In genomic region chr12:50086148-50086547, GRCh38 we compare ENCODE assay signal across 8 cellular contexts. TPM values are rescaled to one million over a fixed set of nuclear protein-coding genes. Genes with fewer than 3 reads are reported as not detected.
A peak's percentile ranks its signal among the peaks of the same experiment; 100 is the strongest.
DNase-seq lines count a peak whose midpoint lies in the region; ATAC-seq and TF ChIP-seq lines count a peak whose summit lies in the region.

No MANE protein-coding gene starts in this region.

- peak overlapping the region; percentile 97 for H3K4me3 Mint-ChIP-seq in activated CD4-positive, alpha-beta T cell treated with anti-CD3 and anti-CD28 coated beads, Interleukin-2, amount 10 ng/mL, durations not matched to agents 7 days and 5 days
- peak overlapping the region; percentile 95 for H3K4me3 Mint-ChIP-seq in activated naive CD8-positive, alpha-beta T cell treated with anti-CD3 and anti-CD28 coated beads, Interleukin-2, amount 10 ng/mL, durations not matched to agents 7 days and 5 days

- peak overlapping the region; percentile 91 for H3K27ac Mint-ChIP-seq in activated CD4-positive, alpha-beta T cell treated with anti-CD3 and anti-CD28 coated beads, Interleukin-2, amount 10 ng/mL, durations not matched to agents 7 days and 5 days
- peak overlapping the region; percentile 90 for H3K27ac Mint-ChIP-seq in activated naive CD8-positive, alpha-beta T cell treated with anti-CD3 and anti-CD28 coated beads, Interleukin-2, amount 10 ng/mL, durations not matched to agents 7 days and 5 days

- WGBS in thymus = 94% methylated on average over 5 of the region's 5 CpGs

- no peak for ATAC-seq in activated naive CD8-positive, alpha-beta T cell treated with anti-CD3 and anti-CD28 coated beads, Interleukin-2, amount 10 ng/mL, durations not matched to agents 7 days and 5 days (ENCODE audit: low read depth)
- no peak for ATAC-seq in HG03175 (IDR thresholded peaks at IDR 0.05; ENCODE audit: unreplicated experiment)

- CTCF ChIA-PET in activated CD4-positive, alpha-beta T cell treated with anti-CD3 and anti-CD28 coated beads, Interleukin-2, amount 10 ng/mL, durations not matched to agents 7 days and 5 days (lab: Charles Lee) = interaction anchor here (0.7 to 6.0 kb wide), 4 partner anchors 11 to 47 kb away, joined by 3 to 68 read pairs (median 8); partner anchors contain the start of gene COX14

- POLR2A ChIA-PET in activated CD4-positive, alpha-beta T cell treated with anti-CD3 and anti-CD28 coated beads, Interleukin-2, amount 10 ng/mL, durations not matched to agents 7 days and 5 days (lab: Charles Lee) = no interaction called here
- POLR2A ChIA-PET in activated naive CD8-positive, alpha-beta T cell treated with anti-CD3 and anti-CD28 coated beads, Interleukin-2, amount 10 ng/mL, durations not matched to agents 7 days and 5 days (lab: Charles Lee) = interaction anchor here (0.9 to 2.2 kb wide), 4 partner anchors 22 to 81 kb away, joined by 3 to 18 read pairs (median 4); partner anchors contain the start of genes CERS5, COX14 and RACGAP1

- peaks cover 8% of the 10 kb centered on the region for H3K4me1 ChIP-seq in thymus (ENCODE audit: control insufficient read depth, insufficient read depth, low read length)

- no peak for TF ChIP-seq CTCF in kidney epithelial cell (IDR thresholded peaks at IDR 0.05; ENCODE audit: insufficient read depth, low read length, poor library complexity, severe bottlenecking)

- H3K4me3 ChIP-seq in kidney epithelial cell (ENCODE audit: low read depth, low read length) = peak overlapping the region; percentile 53
- peak overlapping the region; percentile 87 for H3K4me3 ChIP-seq in thymus (ENCODE audit: low read length)

- no peak for DNase-seq in activated CD4-positive, alpha-beta T cell treated with anti-CD3 and anti-CD28 coated beads, Interleukin-2, amount 10 ng/mL, durations not matched to agents 7 days and 5 days
- no peak for DNase-seq in activated CD4-positive, alpha-beta T cell treated with anti-CD3 and anti-CD28 coated beads for 1 hour
- no peak for DNase-seq in activated naive CD8-positive, alpha-beta T cell treated with anti-CD3 and anti-CD28 coated beads, Interleukin-2, amount 10 ng/mL, durations not matched to agents 7 days and 5 days
- DNase-seq in kidney epithelial cell (ENCODE audit: low read depth) (no peak), NCI-H187 treated with DMSO at 0.1 percent for 48 hours (lab: John Stamatoyannopoulos, UW) (no peak), AG20443 (ENCODE audit: low spot score) (no peak)

- H3K27me3 ChIP-seq in kidney epithelial cell (ENCODE audit: control insufficient read depth, insufficient read depth, low read length) (no peaks in the 10 kb centered on the region), thymus (ENCODE audit: control insufficient read depth, insufficient read depth) (no peaks in the 10 kb centered on the region)

- H3K36me3 Mint-ChIP-seq in activated CD4-positive, alpha-beta T cell treated with anti-CD3 and anti-CD28 coated beads, Interleukin-2, amount 10 ng/mL, durations not matched to agents 7 days and 5 days (ENCODE audit: low read depth) = peaks cover 29% of the 10 kb centered on the region
- H3K36me3 Mint-ChIP-seq in activated naive CD8-positive, alpha-beta T cell treated with anti-CD3 and anti-CD28 coated beads, Interleukin-2, amount 10 ng/mL, durations not matched to agents 7 days and 5 days = peaks cover 9% of the 10 kb centered on the region

- no peak overlapping the region for H3K27ac ChIP-seq in thymus (ENCODE audit: low read depth)

- no peaks in the 10 kb centered on the region for H3K9me3 ChIP-seq in thymus (ENCODE audit: control insufficient read depth)

- peaks cover 35% of the 10 kb centered on the region for H3K4me1 Mint-ChIP-seq in activated CD4-positive, alpha-beta T cell treated with anti-CD3 and anti-CD28 coated beads, Interleukin-2, amount 10 ng/mL, durations not matched to agents 7 days and 5 days
- peaks cover 23% of the 10 kb centered on the region for H3K4me1 Mint-ChIP-seq in activated naive CD8-positive, alpha-beta T cell treated with anti-CD3 and anti-CD28 coated beads, Interleukin-2, amount 10 ng/mL, durations not matched to agents 7 days and 5 days

- H3K36me3 ChIP-seq in kidney epithelial cell (ENCODE audit: control insufficient read depth, insufficient read depth, low read length) (peaks cover 1% of the 10 kb centered on the region), thymus (ENCODE audit: control insufficient read depth, insufficient read depth) (peaks cover 41% of the 10 kb centered on the region)

- H3K9me3 Mint-ChIP-seq in activated CD4-positive, alpha-beta T cell treated with anti-CD3 and anti-CD28 coated beads, Interleukin-2, amount 10 ng/mL, durations not matched to agents 7 days and 5 days = no peaks in the 10 kb centered on the region
- H3K9me3 Mint-ChIP-seq in activated naive CD8-positive, alpha-beta T cell treated with anti-CD3 and anti-CD28 coated beads, Interleukin-2, amount 10 ng/mL, durations not matched to agents 7 days and 5 days = no peaks in the 10 kb centered on the region

- no peaks in the 10 kb centered on the region for H3K27me3 Mint-ChIP-seq in activated CD4-positive, alpha-beta T cell treated with anti-CD3 and anti-CD28 coated beads, Interleukin-2, amount 10 ng/mL, durations not matched to agents 7 days and 5 days
- H3K27me3 Mint-ChIP-seq in activated naive CD8-positive, alpha-beta T cell treated with anti-CD3 and anti-CD28 coated beads, Interleukin-2, amount 10 ng/mL, durations not matched to agents 7 days and 5 days = no peaks in the 10 kb centered on the region

RNA-seq across cellular contexts. Expression of gene SMARCD1, which starts 1.0 kb away (rescaled TPM):
- total RNA-seq in activated CD4-positive, alpha-beta T cell treated with anti-CD3 and anti-CD28 coated beads, Interleukin-2, amount 10 ng/mL, durations not matched to agents 7 days and 5 days = 10 to 100 TPM; 62.3 to 88.6 TPM
- 10 to 100 TPM; 57.2 to 68.1 TPM for total RNA-seq in activated naive CD8-positive, alpha-beta T cell treated with anti-CD3 and anti-CD28 coated beads, Interleukin-2, amount 10 ng/mL, durations not matched to agents 7 days and 5 days
- 133 and 165 TPM in 2 replicates for total RNA-seq in kidney epithelial cell
- polyA plus RNA-seq in thymus = 19.9 TPM

RNA-seq across cellular contexts. Expression of gene GPD1, which starts 17.7 kb away (rescaled TPM):
- total RNA-seq in activated CD4-positive, alpha-beta T cell treated with anti-CD3 and anti-CD28 coated beads, Interleukin-2, amount 10 ng/mL, durations not matched to agents 7 days and 5 days = under 1 TPM; 0.25 to 0.37 TPM
- total RNA-seq in activated naive CD8-positive, alpha-beta T cell treated with anti-CD3 and anti-CD28 coated beads, Interleukin-2, amount 10 ng/mL, durations not matched to agents 7 days and 5 days = under 1 TPM; 0.33 to 0.91 TPM
- 0.04 and 0.14 TPM in 2 replicates for total RNA-seq in kidney epithelial cell
- polyA plus RNA-seq in thymus = 1.0 TPM

RNA-seq across cellular contexts. Expression of gene COX14, which starts 25.9 kb away (rescaled TPM):
- 10 to 100 TPM; 31.6 to 47.9 TPM for total RNA-seq in activated CD4-positive, alpha-beta T cell treated with anti-CD3 and anti-CD28 coated beads, Interleukin-2, amount 10 ng/mL, durations not matched to agents 7 days and 5 days
- total RNA-seq in activated naive CD8-positive, alpha-beta T cell treated with anti-CD3 and anti-CD28 coated beads, Interleukin-2, amount 10 ng/mL, durations not matched to agents 7 days and 5 days = 10 to 100 TPM; 47.5 to 54.2 TPM
- total RNA-seq in kidney epithelial cell = 35.5 and 53.7 TPM in 2 replicates
- 81.4 TPM for polyA plus RNA-seq in thymus

RNA-seq across cellular contexts. Expression of gene ASIC1, which starts 28.8 kb away (rescaled TPM):
- 10 to 100 TPM in 1 of 2 experiments, 1 to 10 TPM in 1; 8.7 to 10.1 TPM for total RNA-seq in activated CD4-positive, alpha-beta T cell treated with anti-CD3 and anti-CD28 coated beads, Interleukin-2, amount 10 ng/mL, durations not matched to agents 7 days and 5 days
- total RNA-seq in activated naive CD8-positive, alpha-beta T cell treated with anti-CD3 and anti-CD28 coated beads, Interleukin-2, amount 10 ng/mL, durations not matched to agents 7 days and 5 days = 10 to 100 TPM; 31.3 to 33.3 TPM
- 0.75 and 3.6 TPM in 2 replicates for total RNA-seq in kidney epithelial cell
- polyA plus RNA-seq in thymus = 3.6 TPM
